In the genomic region with DNA sequence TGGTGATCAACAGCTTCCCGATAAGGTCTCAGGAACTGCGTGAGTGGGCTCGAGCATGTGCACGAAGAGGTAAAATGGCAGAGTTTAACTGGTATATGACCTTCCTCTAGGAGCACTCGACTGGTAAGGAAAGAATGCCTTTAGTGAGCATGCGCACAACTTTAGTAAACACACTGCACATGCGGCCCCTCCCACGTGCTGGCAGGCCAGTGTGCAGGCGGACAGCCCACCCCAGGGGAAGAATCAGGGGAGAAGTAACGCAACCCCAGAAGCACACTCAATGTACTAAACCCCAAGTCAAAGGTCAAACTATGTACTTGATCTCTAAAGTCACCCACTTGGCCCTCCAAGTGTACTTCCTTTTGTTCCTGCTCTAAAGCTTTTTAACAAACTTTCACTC, we compare ENCODE assay signal across 18 cellular contexts. TPM values are rescaled to one million over a fixed set of nuclear protein-coding genes. Genes with fewer than 3 reads are reported as not detected.
DNase-seq lines count a peak whose midpoint lies in the region; ATAC-seq and TF ChIP-seq lines count a peak whose summit lies in the region.
"Had no signal": no experiment of that assay in that cellular context is flagged by ENCODE, and none has a peak within 500 bp of the region (broad histone marks: within the 10 kb centered on the region; RNA-seq: fewer than 3 reads in every experiment).

No MANE protein-coding gene starts in this region.

- no peak overlapping the region for H3K23ac ChIP-seq in trophoblast cell (ENCODE audit: low read length)

- H3K4me3 Mint-ChIP-seq in GM23338 = no peak overlapping the region
- H3K4me3 Mint-ChIP-seq: B cell; CD4-positive, CD25-positive, alpha-beta regulatory T cell; CD8-positive, alpha-beta memory T cell; H9; IgD-negative memory B cell had no signal

- H4K8ac ChIP-seq in trophoblast cell (ENCODE audit: low read depth, low read length) = no peak overlapping the region

- no peaks in the 10 kb centered on the region for H3K79me1 ChIP-seq in trophoblast cell (ENCODE audit: low read length)

- TF ChIP-seq CTCF in GM23338 (conservative IDR thresholded peaks at IDR 0.05; ENCODE audit: low read depth in 2 of 2) = no peak

- H3K4me1 Mint-ChIP-seq in GM23338 = peaks cover 2% of the 10 kb centered on the region; the same call in 1 of the 3 replicates
- H3K4me1 Mint-ChIP-seq: CD4-positive, CD25-positive, alpha-beta regulatory T cell; CD8-positive, alpha-beta memory T cell had no signal

- no peaks in the 10 kb centered on the region for H3F3A ChIP-seq in GM23338 (replicated peaks; ENCODE audit: low read depth)

- H3K18ac ChIP-seq in trophoblast cell (ENCODE audit: low read length) = no peak overlapping the region

- no peak overlapping the region for H3K14ac ChIP-seq in trophoblast cell (ENCODE audit: low read length)

- H3K79me2 ChIP-seq in GM23338 (replicated peaks; ENCODE audit: insufficient read depth) (no peaks in the 10 kb centered on the region), trophoblast cell (ENCODE audit: control insufficient read depth, insufficient read depth, low read length, poor library complexity) (no peaks in the 10 kb centered on the region)

- H2BK12ac ChIP-seq in trophoblast cell (ENCODE audit: low read length) = no peak overlapping the region

- H3K27ac ChIP-seq in GM23338 (ENCODE audit: low read depth) (no peak overlapping the region), trophoblast cell (ENCODE audit: low read depth, low read length) (no peak overlapping the region)
- H3K27ac ChIP-seq: BLaER1 treated with 17β-estradiol and CSF1 and Interleukin-3, amounts not matched to agents 10 nM and 100 nM had no signal

- H3K9me3 ChIP-seq in trophoblast cell (ENCODE audit: insufficient read depth, low read depth, low read length) = no peaks in the 10 kb centered on the region

- H3K4me3 ChIP-seq in GM23338 (no peak overlapping the region), trophoblast cell (ENCODE audit: low read depth, low read length) (no peak overlapping the region)
- H3K4me3 ChIP-seq: BLaER1 treated with 17β-estradiol and CSF1 and Interleukin-3, amounts not matched to agents 10 nM and 100 nM had no signal

- no peak overlapping the region for H2BK120ac ChIP-seq in trophoblast cell (ENCODE audit: insufficient read depth, low read length, poor library complexity)

- H4K91ac ChIP-seq in trophoblast cell (ENCODE audit: low read depth, low read length) = no peak overlapping the region

- peaks cover 5% of the 10 kb centered on the region for H3K27me3 Mint-ChIP-seq in GM23338 (ENCODE audit: insufficient read depth, low read depth, poor library complexity)
- H3K27me3 Mint-ChIP-seq: B cell, IgD-negative memory B cell had no signal

- H3K36me3 ChIP-seq in GM23338 (ENCODE audit: insufficient read depth) = no peaks in the 10 kb centered on the region
- no peaks in the 10 kb centered on the region for H3K36me3 ChIP-seq in trophoblast cell (ENCODE audit: control insufficient read depth in 1 of 2, insufficient read depth in 2 of 2, low read length in 2 of 2)
- H3K36me3 ChIP-seq: BLaER1 treated with 17β-estradiol and CSF1 and Interleukin-3, amounts not matched to agents 10 nM and 100 nM had no signal

- peak overlapping the region; percentile 60; the same call in 1 of the 2 replicates for H2AFZ ChIP-seq in GM23338
- H2AFZ ChIP-seq in trophoblast cell (ENCODE audit: insufficient read depth, low read length, poor library complexity) = no peak overlapping the region

- H2BK5ac ChIP-seq in trophoblast cell (ENCODE audit: low read depth, low read length, poor library complexity) = no peak overlapping the region

- ATAC-seq in GM23338 = no peak
- no peak for ATAC-seq in GM21423 (IDR thresholded peaks at IDR 0.05; ENCODE audit: unreplicated experiment)

- no peaks in the 10 kb centered on the region for H3K9me3 Mint-ChIP-seq in GM23338
- H3K9me3 Mint-ChIP-seq: CD8-positive, alpha-beta memory T cell; H9 had no signal

- H3K9me2 ChIP-seq in GM23338 (ENCODE audit: insufficient read depth) = no peaks in the 10 kb centered on the region

- no peak overlapping the region for H3K4ac ChIP-seq in trophoblast cell (ENCODE audit: low read depth, low read length)

- H3K27ac Mint-ChIP-seq in GM23338 = no peak overlapping the region
- H3K27ac Mint-ChIP-seq: B cell; CD8-positive, alpha-beta memory T cell; IgD-negative memory B cell had no signal

- no peaks in the 10 kb centered on the region for H4K20me1 ChIP-seq in GM23338 (replicated peaks; ENCODE audit: insufficient read depth)
- H4K20me1 ChIP-seq: BLaER1 treated with 17β-estradiol and CSF1 and Interleukin-3, amounts not matched to agents 10 nM and 100 nM had no signal

- H3K4me1 ChIP-seq in GM23338 (ENCODE audit: insufficient read depth) = no peaks in the 10 kb centered on the region
- peaks cover 0 to 2% of the 10 kb centered on the region in 2 experiments for H3K4me1 ChIP-seq in trophoblast cell (ENCODE audit: control insufficient read depth in 1 of 2, insufficient read depth in 2 of 2, low read length in 2 of 2)

- no peak overlapping the region for H2AK5ac ChIP-seq in trophoblast cell (ENCODE audit: low read length)

- no peak overlapping the region for H4K12ac ChIP-seq in trophoblast cell (ENCODE audit: low read depth, low read length)

- no peak overlapping the region for H3K9ac ChIP-seq in trophoblast cell (ENCODE audit: low read length)
- H3K9ac ChIP-seq: BLaER1 treated with 17β-estradiol and CSF1 and Interleukin-3, amounts not matched to agents 10 nM and 100 nM had no signal

- WGBS in trophoblast cell (ENCODE audit: extremely low coverage, insufficient coverage, insufficient read length) = no CpG with 5 or more reads among the region's 10 CpGs

- H3K27me3 ChIP-seq in GM23338 (ENCODE audit: insufficient read depth) (no peaks in the 10 kb centered on the region), trophoblast cell (ENCODE audit: insufficient read depth, low read length) (no peaks in the 10 kb centered on the region)
- H3K27me3 ChIP-seq: BLaER1 treated with 17β-estradiol and CSF1 and Interleukin-3, amounts not matched to agents 10 nM and 100 nM had no signal

- H3K4me2 ChIP-seq in GM23338 = no peak overlapping the region
- no peak overlapping the region for H3K4me2 ChIP-seq in trophoblast cell (ENCODE audit: low read length)
- H3K4me2 ChIP-seq: BLaER1 treated with 17β-estradiol and CSF1 and Interleukin-3, amounts not matched to agents 10 nM and 100 nM had no signal

- no peaks in the 10 kb centered on the region; the same call in 2 of the 3 replicates for H3K36me3 Mint-ChIP-seq in GM23338 (ENCODE audit: low read depth)
- H3K36me3 Mint-ChIP-seq: CD4-positive, CD25-positive, alpha-beta regulatory T cell; CD8-positive, alpha-beta memory T cell; IgD-negative memory B cell had no signal

- DNase-seq in CD1c-positive myeloid dendritic cell (ENCODE audit: extremely low spot score) (peak; percentile 8), GM23338 (ENCODE audit: low spot score) (no peak), NCI-H69 (lab: John Stamatoyannopoulos, UW) (peak; percentile 25), trophoblast cell (peak; percentile 5 to 54), T-helper 1 cell (no peak)
- no peak for DNase-seq in activated naive CD4-positive, alpha-beta T cell treated with anti-CD3 and anti-CD28 coated beads, Interleukin-2, amount 50 U/mL, for 16 hours
- DNase-seq: CD4-positive, CD25-positive, alpha-beta regulatory T cell; CD8-positive, alpha-beta memory T cell; COR-L47; DMS 273 treated with DMSO at 0.1 percent for 48 hours; GDM1; GOT3; H9 had no signal

TF ChIP-seq in GM23338, 12 proteins besides CTCF, POLR2A, EP300 and RAD21 (continues in another document):
- TF ChIP-seq EZH2phosphoT487 (IDR thresholded peaks at IDR 0.05; ENCODE audit: unreplicated experiment) = no peak
- TF ChIP-seq POLR2AphosphoS5 (IDR thresholded peaks at IDR 0.05; ENCODE audit: low read depth) = no peak
- TF ChIP-seq EZH2 (IDR thresholded peaks at IDR 0.05; ENCODE audit: low read depth, unreplicated experiment) = no peak
- TF ChIP-seq JUNB (IDR thresholded peaks at IDR 0.05; ENCODE audit: unreplicated experiment) = no peak
- no peak for TF ChIP-seq STAT1 (IDR thresholded peaks at IDR 0.05; ENCODE audit: unreplicated experiment)
- no peak for TF ChIP-seq CREB1 (CRISPR knock-in tag; IDR thresholded peaks at IDR 0.05; ENCODE audit: low read depth)
- TF ChIP-seq, protein P1, sequence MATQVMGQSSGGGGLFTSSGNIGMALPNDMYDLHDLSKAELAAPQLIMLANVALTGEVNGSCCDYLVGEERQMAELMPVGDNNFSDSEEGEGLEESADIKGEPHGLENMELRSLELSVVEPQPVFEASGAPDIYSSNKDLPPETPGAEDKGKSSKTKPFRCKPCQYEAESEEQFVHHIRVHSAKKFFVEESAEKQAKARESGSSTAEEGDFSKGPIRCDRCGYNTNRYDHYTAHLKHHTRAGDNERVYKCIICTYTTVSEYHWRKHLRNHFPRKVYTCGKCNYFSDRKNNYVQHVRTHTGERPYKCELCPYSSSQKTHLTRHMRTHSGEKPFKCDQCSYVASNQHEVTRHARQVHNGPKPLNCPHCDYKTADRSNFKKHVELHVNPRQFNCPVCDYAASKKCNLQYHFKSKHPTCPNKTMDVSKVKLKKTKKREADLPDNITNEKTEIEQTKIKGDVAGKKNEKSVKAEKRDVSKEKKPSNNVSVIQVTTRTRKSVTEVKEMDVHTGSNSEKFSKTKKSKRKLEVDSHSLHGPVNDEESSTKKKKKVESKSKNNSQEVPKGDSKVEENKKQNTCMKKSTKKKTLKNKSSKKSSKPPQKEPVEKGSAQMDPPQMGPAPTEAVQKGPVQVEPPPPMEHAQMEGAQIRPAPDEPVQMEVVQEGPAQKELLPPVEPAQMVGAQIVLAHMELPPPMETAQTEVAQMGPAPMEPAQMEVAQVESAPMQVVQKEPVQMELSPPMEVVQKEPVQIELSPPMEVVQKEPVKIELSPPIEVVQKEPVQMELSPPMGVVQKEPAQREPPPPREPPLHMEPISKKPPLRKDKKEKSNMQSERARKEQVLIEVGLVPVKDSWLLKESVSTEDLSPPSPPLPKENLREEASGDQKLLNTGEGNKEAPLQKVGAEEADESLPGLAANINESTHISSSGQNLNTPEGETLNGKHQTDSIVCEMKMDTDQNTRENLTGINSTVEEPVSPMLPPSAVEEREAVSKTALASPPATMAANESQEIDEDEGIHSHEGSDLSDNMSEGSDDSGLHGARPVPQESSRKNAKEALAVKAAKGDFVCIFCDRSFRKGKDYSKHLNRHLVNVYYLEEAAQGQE (IDR thresholded peaks at IDR 0.05; ENCODE audit: unreplicated experiment) = no peak
- TF ChIP-seq ETS1 (IDR thresholded peaks at IDR 0.05) = no peak

RNA-seq across cellular contexts. Expression of gene SLC25A52, which starts 28.7 kb away (rescaled TPM):
- total RNA-seq in GM23338 (2014; rRNA removed; shearing (Covaris generic)) = not detected in 2 replicates
- polyA plus RNA-seq in GM23338 (2016; fragmentation: Nextera tagmentation; extraction: Ambion mirVana) = not detected in 2 replicates
- 0.03 and 0.06 TPM in 2 replicates for polyA plus RNA-seq in trophoblast cell (2013)
- total RNA-seq: A172; B cell; CD4-positive, CD25-positive, alpha-beta regulatory T cell; H9 had no signal
- polyA plus RNA-seq: CD4-positive, CD25-positive, alpha-beta regulatory T cell; CD8-positive, alpha-beta memory T cell; IgD-negative memory B cell had no signal

Comparison
In these comparisons a context has a peak if more than half of its experiments do, and no peak if none do; other contexts are left out.
1. DNase-seq: peak in CD1c-positive myeloid dendritic cell (single experiment), NCI-H69 (single experiment) and trophoblast cell (2 of 2); none in GM23338 (single experiment), T-helper 1 cell (0 of 5) and activated naive CD4-positive, alpha-beta T cell treated with anti-CD3 and anti-CD28 coated beads, Interleukin-2, amount 50 U/mL, for 16 hours (single experiment).